25 cellular contexts compared by ENCODE assay signal in genomic region chr1:79082233-79082632, GRCh38.
"Had no signal": no experiment of that assay in that cellular context is flagged by ENCODE, and none has a peak within 500 bp of the region (broad histone marks: within the 10 kb centered on the region; RNA-seq: fewer than 3 reads in every experiment).

No MANE protein-coding gene starts in this region.

- H3K9me3 ChIP-seq: SK-N-SH had no signal

- H3K27me3 Mint-ChIP-seq: IgD-negative memory B cell had no signal

- H3K36me3 Mint-ChIP-seq: IgD-negative memory B cell had no signal

- H3K27ac Mint-ChIP-seq: IgD-negative memory B cell had no signal

- DNase-seq: MV-4-11, NCI-H1048, NCI-H1105, NCI-H1417, NCI-H1436 treated with DMSO at 0.1 percent for 48 hours, NCI-H1694 treated with DMSO at 0.1 percent for 48 hours, NCI-H1930, NCI-H2081, NCI-H2107, NCI-H2227 treated with DMSO at 0.1 percent for 48 hours, NCI-H446, NCI-H510A, NCI-H524 treated with DMSO at 0.1 percent for 48 hours, NCI-H69, NCI-H774, PC-3, SHP77, SK-N-SH, SW 1271 had no signal

- H3K27ac ChIP-seq: HL-60, KMS-11, RWPE1 had no signal

- H3K4me1 Mint-ChIP-seq: IgD-negative memory B cell had no signal

- ATAC-seq: K562, Panc1, PC-3 had no signal

- H3K4me3 ChIP-seq: K562 had no signal

- H3K4me3 Mint-ChIP-seq: IgD-negative memory B cell had no signal
